In the genomic region with DNA sequence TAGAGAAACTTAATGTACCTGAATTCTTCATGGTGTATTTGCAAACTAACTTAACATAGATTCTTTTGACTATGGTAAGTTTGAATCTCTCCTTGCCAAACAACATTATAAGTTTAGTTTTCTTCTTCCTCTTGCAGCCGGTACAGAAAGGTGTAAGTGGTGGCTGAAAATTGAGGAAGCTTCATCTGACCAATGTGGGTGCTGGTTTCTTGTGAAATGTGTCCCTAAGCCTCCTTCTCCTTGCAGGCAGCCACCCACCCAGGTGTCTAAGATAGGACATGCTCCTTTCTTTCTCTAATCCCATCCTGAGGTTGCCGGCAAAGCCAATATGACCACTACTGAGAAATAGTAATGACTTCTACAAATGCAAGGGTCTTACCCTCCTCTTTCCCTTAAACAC, we compare ENCODE assay signal across 18 cellular contexts. TPM values are rescaled to one million over a fixed set of nuclear protein-coding genes. Genes with fewer than 3 reads are reported as not detected.
DNase-seq lines count a peak whose midpoint lies in the region; ATAC-seq and TF ChIP-seq lines count a peak whose summit lies in the region.
"Had no signal": no experiment of that assay in that cellular context is flagged by ENCODE, and none has a peak within 500 bp of the region (broad histone marks: within the 10 kb centered on the region; RNA-seq: fewer than 3 reads in every experiment).

No MANE protein-coding gene starts in this region.

- no peaks in the 10 kb centered on the region for H3K27me3 ChIP-seq in upper lobe of right lung
- H3K27me3 ChIP-seq: BLaER1 treated with 17β-estradiol and CSF1 and Interleukin-3, amounts not matched to agents 10 nM and 100 nM had no signal

- no peak overlapping the region for H3K4me3 ChIP-seq in upper lobe of right lung
- H3K4me3 ChIP-seq: BLaER1 treated with 17β-estradiol and CSF1 and Interleukin-3, amounts not matched to agents 10 nM and 100 nM; GM12878; GM23338 had no signal

- no peaks in the 10 kb centered on the region for H3K4me1 ChIP-seq in upper lobe of right lung

- H3K9me3 ChIP-seq in upper lobe of right lung, result no peaks in the 10 kb centered on the region

- DNase-seq in NOMO-1 (lab: John Stamatoyannopoulos, UW; ENCODE audit: unreplicated experiment in 2 of 2) (peak; percentile 15 to 58), NOMO-1 treated with dmso at 0.1 percent for 144 hours (lab: John Stamatoyannopoulos, UW; ENCODE audit: unreplicated experiment) (no peak), MV-4-11 (lab: John Stamatoyannopoulos, UW) (peak; percentile 46), SKM-1 treated with dmso at 0.1 percent for 144 hours (lab: John Stamatoyannopoulos, UW; ENCODE audit: unreplicated experiment) (peak; percentile 43), upper lobe of right lung (no peak), NK-92 (lab: John Stamatoyannopoulos, UW; ENCODE audit: unreplicated experiment) (no peak), NCI-H2227 treated with DMSO at 0.1 percent for 48 hours (lab: John Stamatoyannopoulos, UW) (no peak), DMS53 treated with DMSO at 0.1 percent for 48 hours (lab: John Stamatoyannopoulos, UW; ENCODE audit: unreplicated experiment) (no peak)
- DNase-seq: Calu3; CD4-positive, alpha-beta T cell; DMS 273 treated with DMSO at 0.1 percent for 48 hours; DMS79; H7 had no signal

- peak; percentile 22 for ATAC-seq in upper lobe of right lung
- ATAC-seq: GM12878, GM23338 had no signal

- H3K27ac ChIP-seq in upper lobe of right lung, result no peak overlapping the region
- H3K27ac ChIP-seq: 22Rv1; BLaER1 treated with 17β-estradiol and CSF1 and Interleukin-3, amounts not matched to agents 10 nM and 100 nM had no signal

- no peak for TF ChIP-seq CTCF in upper lobe of right lung (IDR thresholded peaks at IDR 0.05)

- H3K36me3 ChIP-seq in upper lobe of right lung, result peaks cover 7% of the 10 kb centered on the region

- intact Hi-C loops in upper lobe of right lung (cut with DNase I), result no loop called here

RNA-seq across cellular contexts. Expression of a gene that starts 20.6 kb away (rescaled TPM):
- total RNA-seq in upper lobe of right lung, result not detected
- total RNA-seq: Calu3; CD4-positive, alpha-beta T cell; GM12878; HT1080 had no signal

RNA-seq across cellular contexts. Expression of a gene that starts 38.7 kb away (rescaled TPM):
- 9.6 TPM for total RNA-seq in upper lobe of right lung

Comparison
In these comparisons a context has a peak if more than half of its experiments do, and no peak if none do; other contexts are left out.
1. DNase-seq: peak in NOMO-1 (2 of 2), MV-4-11 (single experiment) and SKM-1 treated with dmso at 0.1 percent for 144 hours (single experiment); none in NOMO-1 treated with dmso at 0.1 percent for 144 hours (single experiment), upper lobe of right lung (single experiment), NK-92 (single experiment), NCI-H2227 treated with DMSO at 0.1 percent for 48 hours (single experiment) and DMS53 treated with DMSO at 0.1 percent for 48 hours (single experiment).